In genomic region chr10:123274513-123275182, GRCh38 we compare ENCODE assay signal across 19 cellular contexts.
DNase-seq lines count a peak whose midpoint lies in the region; ATAC-seq and TF ChIP-seq lines count a peak whose summit lies in the region.
"Had no signal": no experiment of that assay in that cellular context is flagged by ENCODE, and none has a peak within 500 bp of the region (broad histone marks: within the 10 kb centered on the region; RNA-seq: fewer than 3 reads in every experiment).

No MANE protein-coding gene starts in this region.

- H3K4me2 ChIP-seq in neural progenitor cell = peak overlapping the region; percentile 64

- DNase-seq in DMS79 (lab: John Stamatoyannopoulos, UW) = peak; percentile 27
- peak; percentile 43 for DNase-seq in NCI-H2081 treated with DMSO at 0.1 percent for 48 hours (lab: John Stamatoyannopoulos, UW)
- no peak for DNase-seq in dorsolateral prefrontal cortex
- DNase-seq in neural progenitor cell (ENCODE audit: low spot score) = peak; percentile 7
- no peak for DNase-seq in effector memory CD4-positive, alpha-beta T cell
- DNase-seq in stimulated activated naive CD8-positive, alpha-beta T cell treated with anti-CD3 and anti-CD28 coated beads, Interleukin-15, amount 100 ng/mL, for 72 hours = no peak
- DNase-seq in Calu3 = no peak
- DNase-seq: activated B cell treated with CpG ODN at 0.5 μM for 24 hours; activated gamma-delta T cell; aorta; dermis blood vessel endothelial cell; MV-4-11; natural killer cell; RPMI8226; stimulated activated CD4-positive, alpha-beta T cell treated with anti-CD3 and anti-CD28 coated beads, Interleukin-2, amount 100 ng/mL, for 48 hours; stimulated activated CD8-positive, alpha-beta memory T cell treated with anti-CD3 and anti-CD28 coated beads, Interleukin-4, amount 100 ng/mL, for 48 hours had no signal

- H3K9me3 ChIP-seq in neural progenitor cell (ENCODE audit: low read depth) = no peaks in the 10 kb centered on the region
- peaks cover 4% of the 10 kb centered on the region for H3K9me3 ChIP-seq in effector memory CD4-positive, alpha-beta T cell (ENCODE audit: control insufficient read depth, low read length)

- no peak overlapping the region for H3K9ac ChIP-seq in neural progenitor cell

- H3K27me3 ChIP-seq in dorsolateral prefrontal cortex (peaks cover 0 to 21% (median 0%) of the 10 kb centered on the region in 45 donors), neural progenitor cell (no peaks in the 10 kb centered on the region)
- no peaks in the 10 kb centered on the region for H3K27me3 ChIP-seq in effector memory CD4-positive, alpha-beta T cell (replicated peaks; ENCODE audit: control insufficient read depth, insufficient read depth, low read length, poor library complexity, severe bottlenecking)

- peak overlapping the region in 57 of 59 donors; percentile 26 to 74 (median 53) for H3K4me3 ChIP-seq in dorsolateral prefrontal cortex
- H3K4me3 ChIP-seq in neural progenitor cell = no peak overlapping the region
- no peak overlapping the region for H3K4me3 ChIP-seq in effector memory CD4-positive, alpha-beta T cell (ENCODE audit: insufficient read depth, low read depth, low read length, poor library complexity, severe bottlenecking)
- H3K4me3 ChIP-seq: lung had no signal

- peak overlapping the region in 1 of 59 donors; percentile 43 for H3K27ac ChIP-seq in dorsolateral prefrontal cortex
- no peak overlapping the region for H3K27ac ChIP-seq in neural progenitor cell
- no peak overlapping the region for H3K27ac ChIP-seq in effector memory CD4-positive, alpha-beta T cell (ENCODE audit: insufficient read depth, low read length, poor library complexity, severe bottlenecking)

- ATAC-seq in HG03139 (IDR thresholded peaks at IDR 0.05; ENCODE audit: unreplicated experiment) = no peak
- no peak for ATAC-seq in stimulated activated naive CD8-positive, alpha-beta T cell treated with anti-CD3 and anti-CD28 coated beads, Interleukin-15, amount 100 ng/mL, for 72 hours
- ATAC-seq: natural killer cell, sciatic nerve had no signal

- no peaks in the 10 kb centered on the region for H4K20me1 ChIP-seq in neural progenitor cell (ENCODE audit: low read depth)

- H3K27ac Mint-ChIP-seq in neural progenitor cell (no peak overlapping the region), Calu3 (ENCODE audit: unreplicated experiment) (no peak overlapping the region)
- no peak overlapping the region for H3K27ac Mint-ChIP-seq in stimulated activated naive CD8-positive, alpha-beta T cell treated with anti-CD3 and anti-CD28 coated beads, Interleukin-15, amount 100 ng/mL, for 72 hours
- H3K27ac Mint-ChIP-seq: activated B cell treated with CpG ODN at 0.5 μM for 24 hours, natural killer cell had no signal

- H3K4me1 ChIP-seq in neural progenitor cell = peaks cover 26% of the 10 kb centered on the region
- no peaks in the 10 kb centered on the region for H3K4me1 ChIP-seq in effector memory CD4-positive, alpha-beta T cell (ENCODE audit: control insufficient read depth, insufficient read depth, low read length, poor library complexity, severe bottlenecking)

- peaks cover 9% of the 10 kb centered on the region for H3F3A ChIP-seq in neural progenitor cell (ENCODE audit: low read depth)

- no peaks in the 10 kb centered on the region for H3K36me3 ChIP-seq in neural progenitor cell
- H3K36me3 ChIP-seq in effector memory CD4-positive, alpha-beta T cell (ENCODE audit: control insufficient read depth, insufficient read depth, low read length) = no peaks in the 10 kb centered on the region

- CTCF ChIA-PET in Calu3 (lab: Charles Lee) = no interaction called here

- TF ChIP-seq CTCF in dorsolateral prefrontal cortex (IDR thresholded peaks at IDR 0.05 in 54 of 56, conservative IDR thresholded peaks at IDR 0.05 in 2 of 56; ENCODE audit: low read depth in 1 of 56, partially characterized antibody in 56 of 56) (no peak), neural progenitor cell (IDR thresholded peaks at IDR 0.05) (no peak), Calu3 (IDR thresholded peaks at IDR 0.05; ENCODE audit: unreplicated experiment) (no peak)

- H3K4me3 Mint-ChIP-seq in neural progenitor cell (no peak overlapping the region), Calu3 (ENCODE audit: low read depth, unreplicated experiment) (no peak overlapping the region)
- H3K4me3 Mint-ChIP-seq in stimulated activated naive CD8-positive, alpha-beta T cell treated with anti-CD3 and anti-CD28 coated beads, Interleukin-15, amount 100 ng/mL, for 72 hours = peak overlapping the region in 1 of 2 donors; percentile 47
- H3K4me3 Mint-ChIP-seq: activated B cell treated with CpG ODN at 0.5 μM for 24 hours, natural killer cell had no signal

- no peaks in the 10 kb centered on the region for H3K79me2 ChIP-seq in neural progenitor cell (ENCODE audit: low read depth)

- no peak overlapping the region for H2AFZ ChIP-seq in neural progenitor cell (replicated peaks)

- H3K27me3 Mint-ChIP-seq in neural progenitor cell (ENCODE audit: insufficient read depth, low read depth) (peaks cover 14% of the 10 kb centered on the region), Calu3 (ENCODE audit: unreplicated experiment) (peaks cover 10% of the 10 kb centered on the region)
- H3K27me3 Mint-ChIP-seq in stimulated activated naive CD8-positive, alpha-beta T cell treated with anti-CD3 and anti-CD28 coated beads, Interleukin-15, amount 100 ng/mL, for 72 hours = peaks cover 20% of the 10 kb centered on the region

- H3K36me3 Mint-ChIP-seq in neural progenitor cell = no peaks in the 10 kb centered on the region
- no peaks in the 10 kb centered on the region for H3K36me3 Mint-ChIP-seq in Calu3 (ENCODE audit: insufficient read depth, unreplicated experiment)

- peaks cover 8% of the 10 kb centered on the region for H3K9me3 Mint-ChIP-seq in neural progenitor cell
- H3K9me3 Mint-ChIP-seq in stimulated activated naive CD8-positive, alpha-beta T cell treated with anti-CD3 and anti-CD28 coated beads, Interleukin-15, amount 100 ng/mL, for 72 hours = peaks cover 5 to 8% of the 10 kb centered on the region in 2 donors
- no peaks in the 10 kb centered on the region for H3K9me3 Mint-ChIP-seq in Calu3 (ENCODE audit: low read depth, unreplicated experiment)

- peaks cover 12% of the 10 kb centered on the region for H3K4me1 Mint-ChIP-seq in neural progenitor cell
- H3K4me1 Mint-ChIP-seq in stimulated activated naive CD8-positive, alpha-beta T cell treated with anti-CD3 and anti-CD28 coated beads, Interleukin-15, amount 100 ng/mL, for 72 hours = peaks cover 10% of the 10 kb centered on the region
- H3K4me1 Mint-ChIP-seq in Calu3 (ENCODE audit: low read depth, unreplicated experiment) = no peaks in the 10 kb centered on the region
- H3K4me1 Mint-ChIP-seq: activated B cell treated with CpG ODN at 0.5 μM for 24 hours had no signal

- no TSS peak for BruUV-seq in Calu3 (replicated peaks; lab: Mats Ljungman, UMichigan)

- intact Hi-C loops in dorsolateral prefrontal cortex (cut with DNase I) (no loop called here), Calu3 (cut with micrococcal nuclease; ENCODE audit: unreplicated experiment) (loop anchor here (10.0 kb wide), 1 partner anchor 140 kb away; the partner anchor contains the start of gene HMX3)

Comparison
In these comparisons a context has a peak if more than half of its experiments do, and no peak if none do; other contexts are left out.
1. DNase-seq: peak in DMS79 (single experiment), NCI-H2081 treated with DMSO at 0.1 percent for 48 hours (single experiment) and neural progenitor cell (single experiment); none in dorsolateral prefrontal cortex (0 of 10), effector memory CD4-positive, alpha-beta T cell (0 of 3), stimulated activated naive CD8-positive, alpha-beta T cell treated with anti-CD3 and anti-CD28 coated beads, Interleukin-15, amount 100 ng/mL, for 72 hours (0 of 2) and Calu3 (single experiment).
2. H3K4me3 ChIP-seq: peak in dorsolateral prefrontal cortex (57 of 59); none in neural progenitor cell (single experiment) and effector memory CD4-positive, alpha-beta T cell (single experiment).